ENCODE assay signal across 1 cellular context in the genomic region with DNA sequence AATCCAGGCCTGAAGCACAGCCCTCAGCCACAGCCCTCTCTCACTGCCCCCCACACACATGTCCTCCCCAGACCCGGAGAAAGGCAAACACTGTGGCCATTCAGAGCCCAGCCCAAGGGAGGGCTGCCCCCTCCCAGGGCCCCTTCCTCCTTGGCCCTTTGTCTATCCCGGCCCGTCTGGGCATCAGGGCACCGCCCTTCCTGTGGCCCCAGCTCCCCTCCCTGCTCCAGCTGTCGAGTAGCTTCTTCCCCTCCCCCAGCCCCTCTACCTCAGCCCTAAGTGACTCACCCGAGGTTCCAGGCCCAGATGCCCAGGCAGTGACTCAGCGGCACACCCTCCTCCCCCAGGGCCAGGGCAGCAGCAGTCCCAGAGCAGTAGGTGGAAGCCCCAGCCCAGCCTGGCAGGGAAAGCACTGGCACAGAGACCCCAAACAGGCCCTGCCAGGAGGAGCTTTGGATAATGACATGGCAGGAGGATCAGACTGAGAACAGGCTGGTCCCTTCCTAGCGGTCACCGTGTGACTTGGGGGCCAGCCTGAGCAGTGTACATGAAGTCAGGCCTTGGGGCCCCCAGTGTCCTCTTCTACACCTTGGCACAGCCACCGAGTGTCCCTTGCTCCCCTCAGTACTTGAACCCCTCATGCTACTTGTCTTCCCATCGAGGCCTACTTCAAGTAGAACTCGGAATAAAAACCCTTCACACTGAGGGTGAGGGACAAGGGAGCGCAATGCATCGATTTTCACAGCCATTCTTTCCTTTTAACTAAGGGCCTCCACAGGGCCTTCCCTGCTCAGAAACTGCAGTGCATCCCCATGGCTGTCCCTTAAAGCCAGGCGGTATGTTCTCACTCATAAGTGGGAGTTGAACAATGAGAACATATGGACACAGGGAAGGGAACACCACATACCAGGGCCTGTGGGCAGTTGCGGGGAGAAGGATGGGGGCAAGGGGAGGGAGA.
TF ChIP-seq lines count a peak whose summit lies in the region.

No MANE protein-coding gene starts in this region.

TF ChIP-seq in HepG2, 621 proteins besides CTCF, POLR2A, EP300 and RAD21 (continued from another document and continues in another):
- TF ChIP-seq ETS1 (CRISPR knock-in tag; IDR thresholded peaks at IDR 0.05) (no peak), PPARG (CRISPR knock-in tag; conservative IDR thresholded peaks at IDR 0.05) (no peak), ZNF607 (CRISPR knock-in tag; IDR thresholded peaks at IDR 0.05; ENCODE audit: borderline replicate concordance) (no peak), ZXDC (CRISPR knock-in tag; IDR thresholded peaks at IDR 0.05) (no peak), ZNF124 (CRISPR knock-in tag; IDR thresholded peaks at IDR 0.05) (no peak), XBP1 (CRISPR knock-in tag; IDR thresholded peaks at IDR 0.05) (no peak), SIN3B (IDR thresholded peaks at IDR 0.05; ENCODE audit: low read length) (no peak), STAT5B (CRISPR knock-in tag; IDR thresholded peaks at IDR 0.05) (no peak), MYC (CRISPR knock-in tag; IDR thresholded peaks at IDR 0.05; ENCODE audit: borderline replicate concordance) (peak; percentile 41; the same call in 1 of the 2 replicates), ZNF703 (CRISPR knock-in tag; IDR thresholded peaks at IDR 0.05; ENCODE audit: borderline replicate concordance) (no peak), RCOR2 (CRISPR knock-in tag; IDR thresholded peaks at IDR 0.05) (no peak), ZBTB20 (CRISPR knock-in tag; IDR thresholded peaks at IDR 0.05; ENCODE audit: borderline replicate concordance, low read depth) (no peak), ZMYM3 (CRISPR knock-in tag; IDR thresholded peaks at IDR 0.05) (no peak), SPEN (CRISPR knock-in tag; IDR thresholded peaks at IDR 0.05; ENCODE audit: low read depth) (no peak; the same call in 1 of the 2 replicates), ZNF224 (CRISPR knock-in tag; IDR thresholded peaks at IDR 0.05) (no peak), BHLHE40 (IDR thresholded peaks at IDR 0.05; ENCODE audit: low read length) (no peak), SRF (IDR thresholded peaks at IDR 0.05; ENCODE audit: low read depth, low read length) (no peak), CBX5 (CRISPR knock-in tag; IDR thresholded peaks at IDR 0.05; ENCODE audit: borderline replicate concordance) (no peak), KIAA2018 (CRISPR knock-in tag; IDR thresholded peaks at IDR 0.05; ENCODE audit: borderline replicate concordance) (no peak), SP1 (IDR thresholded peaks at IDR 0.05) (no peak), SP1 (CRISPR knock-in tag; IDR thresholded peaks at IDR 0.05) (0 out of 2 replicates have a peak, but pooled peaks have one; percentile 16), ZNF652 (CRISPR knock-in tag; IDR thresholded peaks at IDR 0.05; ENCODE audit: borderline replicate concordance, low read depth) (no peak), RELA (CRISPR knock-in tag; IDR thresholded peaks at IDR 0.05) (no peak), PLRG1 (conservative IDR thresholded peaks at IDR 0.05) (no peak), CHD2 (IDR thresholded peaks at IDR 0.05; ENCODE audit: low read depth, low read length) (0 out of 2 replicates have a peak, but pooled peaks have one; percentile 61), PCBP1 (IDR thresholded peaks at IDR 0.05; ENCODE audit: borderline replicate concordance, low read depth, low read length) (peak; percentile 84; the same call in 1 of the 2 replicates), SNAPC2 (CRISPR knock-in tag; IDR thresholded peaks at IDR 0.05) (no peak), RXRB (CRISPR knock-in tag; IDR thresholded peaks at IDR 0.05; ENCODE audit: borderline replicate concordance) (peak; percentile 43; the same call in 1 of the 2 replicates), ATRX (CRISPR knock-in tag; IDR thresholded peaks at IDR 0.05; ENCODE audit: borderline replicate concordance) (no peak), MYNN (CRISPR knock-in tag; IDR thresholded peaks at IDR 0.05; ENCODE audit: low read depth) (no peak), ZBTB8A (CRISPR knock-in tag; IDR thresholded peaks at IDR 0.05; ENCODE audit: borderline replicate concordance, low read depth) (no peak), HMG20A (CRISPR knock-in tag; IDR thresholded peaks at IDR 0.05; ENCODE audit: borderline replicate concordance) (no peak; the same call in 1 of the 2 replicates), ZSCAN31 (CRISPR knock-in tag; IDR thresholded peaks at IDR 0.05; ENCODE audit: low read depth) (no peak), ZNF282 (IDR thresholded peaks at IDR 0.05; ENCODE audit: partially characterized antibody) (no peak), ZNF839 (CRISPR knock-in tag; IDR thresholded peaks at IDR 0.05; ENCODE audit: borderline replicate concordance) (no peak), ZNF33A (CRISPR knock-in tag; IDR thresholded peaks at IDR 0.05; ENCODE audit: borderline replicate concordance) (no peak), TEAD2 (CRISPR knock-in tag; IDR thresholded peaks at IDR 0.05) (no peak)
- TF ChIP-seq, protein P1, sequence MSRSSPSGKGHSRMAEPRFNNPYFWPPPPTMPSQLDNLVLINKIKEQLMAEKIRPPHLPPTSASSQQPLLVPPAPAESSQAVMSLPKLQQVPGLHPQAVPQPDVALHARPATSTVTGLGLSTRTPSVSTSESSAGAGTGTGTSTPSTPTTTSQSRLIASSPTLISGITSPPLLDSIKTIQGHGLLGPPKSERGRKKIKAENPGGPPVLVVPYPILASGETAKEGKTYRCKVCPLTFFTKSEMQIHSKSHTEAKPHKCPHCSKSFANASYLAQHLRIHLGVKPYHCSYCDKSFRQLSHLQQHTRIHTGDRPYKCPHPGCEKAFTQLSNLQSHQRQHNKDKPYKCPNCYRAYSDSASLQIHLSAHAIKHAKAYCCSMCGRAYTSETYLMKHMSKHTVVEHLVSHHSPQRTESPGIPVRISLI (CRISPR knock-in tag; IDR thresholded peaks at IDR 0.05; ENCODE audit: borderline replicate concordance) = no peak
- TF ChIP-seq, protein P2, sequence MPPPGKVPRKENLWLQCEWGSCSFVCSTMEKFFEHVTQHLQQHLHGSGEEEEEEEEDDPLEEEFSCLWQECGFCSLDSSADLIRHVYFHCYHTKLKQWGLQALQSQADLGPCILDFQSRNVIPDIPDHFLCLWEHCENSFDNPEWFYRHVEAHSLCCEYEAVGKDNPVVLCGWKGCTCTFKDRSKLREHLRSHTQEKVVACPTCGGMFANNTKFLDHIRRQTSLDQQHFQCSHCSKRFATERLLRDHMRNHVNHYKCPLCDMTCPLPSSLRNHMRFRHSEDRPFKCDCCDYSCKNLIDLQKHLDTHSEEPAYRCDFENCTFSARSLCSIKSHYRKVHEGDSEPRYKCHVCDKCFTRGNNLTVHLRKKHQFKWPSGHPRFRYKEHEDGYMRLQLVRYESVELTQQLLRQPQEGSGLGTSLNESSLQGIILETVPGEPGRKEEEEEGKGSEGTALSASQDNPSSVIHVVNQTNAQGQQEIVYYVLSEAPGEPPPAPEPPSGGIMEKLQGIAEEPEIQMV (CRISPR knock-in tag; IDR thresholded peaks at IDR 0.05; ENCODE audit: low read depth) = no peak
- TF ChIP-seq, protein P3, sequence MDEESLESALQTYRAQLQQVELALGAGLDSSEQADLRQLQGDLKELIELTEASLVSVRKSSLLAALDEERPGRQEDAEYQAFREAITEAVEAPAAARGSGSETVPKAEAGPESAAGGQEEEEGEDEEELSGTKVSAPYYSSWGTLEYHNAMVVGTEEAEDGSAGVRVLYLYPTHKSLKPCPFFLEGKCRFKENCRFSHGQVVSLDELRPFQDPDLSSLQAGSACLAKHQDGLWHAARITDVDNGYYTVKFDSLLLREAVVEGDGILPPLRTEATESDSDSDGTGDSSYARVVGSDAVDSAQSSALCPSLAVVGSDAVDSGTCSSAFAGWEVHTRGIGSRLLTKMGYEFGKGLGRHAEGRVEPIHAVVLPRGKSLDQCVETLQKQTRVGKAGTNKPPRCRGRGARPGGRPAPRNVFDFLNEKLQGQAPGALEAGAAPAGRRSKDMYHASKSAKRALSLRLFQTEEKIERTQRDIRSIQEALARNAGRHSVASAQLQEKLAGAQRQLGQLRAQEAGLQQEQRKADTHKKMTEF (CRISPR knock-in tag; IDR thresholded peaks at IDR 0.05) = peak; percentile 71
- TF ChIP-seq, protein P4, sequence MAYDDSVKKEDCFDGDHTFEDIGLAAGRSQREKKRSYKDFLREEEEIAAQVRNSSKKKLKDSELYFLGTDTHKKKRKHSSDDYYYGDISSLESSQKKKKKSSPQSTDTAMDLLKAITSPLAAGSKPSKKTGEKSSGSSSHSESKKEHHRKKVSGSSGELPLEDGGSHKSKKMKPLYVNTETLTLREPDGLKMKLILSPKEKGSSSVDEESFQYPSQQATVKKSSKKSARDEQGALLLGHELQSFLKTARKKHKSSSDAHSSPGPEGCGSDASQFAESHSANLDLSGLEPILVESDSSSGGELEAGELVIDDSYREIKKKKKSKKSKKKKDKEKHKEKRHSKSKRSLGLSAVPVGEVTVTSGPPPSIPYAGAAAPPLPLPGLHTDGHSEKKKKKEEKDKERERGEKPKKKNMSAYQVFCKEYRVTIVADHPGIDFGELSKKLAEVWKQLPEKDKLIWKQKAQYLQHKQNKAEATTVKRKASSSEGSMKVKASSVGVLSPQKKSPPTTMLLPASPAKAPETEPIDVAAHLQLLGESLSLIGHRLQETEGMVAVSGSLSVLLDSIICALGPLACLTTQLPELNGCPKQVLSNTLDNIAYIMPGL (CRISPR knock-in tag; IDR thresholded peaks at IDR 0.05; ENCODE audit: borderline replicate concordance in 1 of 2, low read depth in 1 of 2) = no peak
- TF ChIP-seq, protein P5, sequence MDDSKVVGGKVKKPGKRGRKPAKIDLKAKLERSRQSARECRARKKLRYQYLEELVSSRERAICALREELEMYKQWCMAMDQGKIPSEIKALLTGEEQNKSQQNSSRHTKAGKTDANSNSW (CRISPR knock-in tag; IDR thresholded peaks at IDR 0.05; ENCODE audit: borderline replicate concordance) = no peak
